ENCODE assay signal across 2 cellular contexts in genomic region chr9:76401580-76402354, GRCh38.
TF ChIP-seq lines count a peak whose summit lies in the region.

No MANE protein-coding gene starts in this region.

TF ChIP-seq in SK-N-SH, 30 proteins besides CTCF, POLR2A, EP300 and RAD21:
- no peak for TF ChIP-seq RXRA (IDR thresholded peaks at IDR 0.05; ENCODE audit: borderline replicate concordance, low read depth)
- no peak for TF ChIP-seq REST (IDR thresholded peaks at IDR 0.05; ENCODE audit: low read depth, low read length)
- TF ChIP-seq USF2 (IDR thresholded peaks at IDR 0.05; ENCODE audit: borderline replicate concordance, low read depth, low read length), result no peak
- no peak for TF ChIP-seq RFX5 (IDR thresholded peaks at IDR 0.05; ENCODE audit: low read length)
- no peak for TF ChIP-seq IRF3 (IDR thresholded peaks at IDR 0.05; ENCODE audit: low read depth, low read length)
- TF ChIP-seq MAX (IDR thresholded peaks at IDR 0.05; ENCODE audit: low read depth), result no peak
- no peak for TF ChIP-seq FOSL2 (IDR thresholded peaks at IDR 0.05; ENCODE audit: borderline replicate concordance, low read depth)
- no peak for TF ChIP-seq TAF1 (IDR thresholded peaks at IDR 0.05; ENCODE audit: borderline replicate concordance, low read depth, low read length)
- no peak for TF ChIP-seq FOXM1 (IDR thresholded peaks at IDR 0.05; ENCODE audit: low read depth)
- TF ChIP-seq JUND (IDR thresholded peaks at IDR 0.05), result no peak
- no peak for TF ChIP-seq SIN3A (IDR thresholded peaks at IDR 0.05; ENCODE audit: borderline replicate concordance, low read depth, low read length)
- TF ChIP-seq SMC3 (IDR thresholded peaks at IDR 0.05; ENCODE audit: low read depth, low read length), result no peak
- no peak for TF ChIP-seq POLR2AphosphoS5 (IDR thresholded peaks at IDR 0.05; ENCODE audit: low read depth, low read length)
- TF ChIP-seq GATA2 (CRISPR knock-in tag; IDR thresholded peaks at IDR 0.05), result no peak
- no peak for TF ChIP-seq MXI1 (IDR thresholded peaks at IDR 0.05; ENCODE audit: low read depth, low read length)
- TF ChIP-seq TEAD4 (IDR thresholded peaks at IDR 0.05; ENCODE audit: borderline replicate concordance, insufficient read depth), result no peak
- TF ChIP-seq MEF2A (IDR thresholded peaks at IDR 0.05; ENCODE audit: borderline replicate concordance, low read depth), result no peak
- no peak for TF ChIP-seq EZH2phosphoT487 (IDR thresholded peaks at IDR 0.05; ENCODE audit: borderline replicate concordance, low read depth)
- TF ChIP-seq PBX3 (IDR thresholded peaks at IDR 0.05), result no peak

TF ChIP-seq in SK-N-SH treated with all-trans-retinoic acid at 6 μM for 48 hours, 23 proteins besides CTCF, POLR2A, EP300 and RAD21:
- TF ChIP-seq BACH2 (CRISPR knock-in tag; IDR thresholded peaks at IDR 0.05; ENCODE audit: borderline replicate concordance), result no peak
- TF ChIP-seq CREB5 (CRISPR knock-in tag; IDR thresholded peaks at IDR 0.05; ENCODE audit: low read depth), result no peak
- no peak for TF ChIP-seq ESRRG (CRISPR knock-in tag; IDR thresholded peaks at IDR 0.05)
- TF ChIP-seq TOX (CRISPR knock-in tag; IDR thresholded peaks at IDR 0.05; ENCODE audit: borderline replicate concordance), result no peak
- no peak for TF ChIP-seq PPARA (CRISPR knock-in tag; IDR thresholded peaks at IDR 0.05; ENCODE audit: borderline replicate concordance)
- no peak for TF ChIP-seq CSRNP3 (CRISPR knock-in tag; IDR thresholded peaks at IDR 0.05)
- no peak for TF ChIP-seq CSDC2 (CRISPR knock-in tag; IDR thresholded peaks at IDR 0.05)
- no peak for TF ChIP-seq PATZ1 (CRISPR knock-in tag; IDR thresholded peaks at IDR 0.05; ENCODE audit: borderline replicate concordance)
- TF ChIP-seq GLIS3 (CRISPR knock-in tag; IDR thresholded peaks at IDR 0.05), result no peak
- TF ChIP-seq TSHZ2 (CRISPR knock-in tag; IDR thresholded peaks at IDR 0.05), result no peak
- no peak for TF ChIP-seq SNAI2 (CRISPR knock-in tag; IDR thresholded peaks at IDR 0.05)
- no peak for TF ChIP-seq ZFP30 (CRISPR knock-in tag; IDR thresholded peaks at IDR 0.05)
TF ChIP-seq in SK-N-SH treated with all-trans-retinoic acid at 6 μM for 48 hours: peak in this region for 0.
